1 cellular context compared by ENCODE assay signal in genomic region chr17:28357061-28357900, GRCh38.
TF ChIP-seq lines count a peak whose summit lies in the region.

A gene with protein sequence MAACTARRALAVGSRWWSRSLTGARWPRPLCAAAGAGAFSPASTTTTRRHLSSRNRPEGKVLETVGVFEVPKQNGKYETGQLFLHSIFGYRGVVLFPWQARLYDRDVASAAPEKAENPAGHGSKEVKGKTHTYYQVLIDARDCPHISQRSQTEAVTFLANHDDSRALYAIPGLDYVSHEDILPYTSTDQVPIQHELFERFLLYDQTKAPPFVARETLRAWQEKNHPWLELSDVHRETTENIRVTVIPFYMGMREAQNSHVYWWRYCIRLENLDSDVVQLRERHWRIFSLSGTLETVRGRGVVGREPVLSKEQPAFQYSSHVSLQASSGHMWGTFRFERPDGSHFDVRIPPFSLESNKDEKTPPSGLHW (minus strand): TSS chr17:28357527. CDS start chr17:28357448, 79 bp downstream.

TF ChIP-seq in HepG2, 621 proteins besides CTCF, POLR2A, EP300 and RAD21 (continued from another document and continues in another):
- TF ChIP-seq, protein P1, sequence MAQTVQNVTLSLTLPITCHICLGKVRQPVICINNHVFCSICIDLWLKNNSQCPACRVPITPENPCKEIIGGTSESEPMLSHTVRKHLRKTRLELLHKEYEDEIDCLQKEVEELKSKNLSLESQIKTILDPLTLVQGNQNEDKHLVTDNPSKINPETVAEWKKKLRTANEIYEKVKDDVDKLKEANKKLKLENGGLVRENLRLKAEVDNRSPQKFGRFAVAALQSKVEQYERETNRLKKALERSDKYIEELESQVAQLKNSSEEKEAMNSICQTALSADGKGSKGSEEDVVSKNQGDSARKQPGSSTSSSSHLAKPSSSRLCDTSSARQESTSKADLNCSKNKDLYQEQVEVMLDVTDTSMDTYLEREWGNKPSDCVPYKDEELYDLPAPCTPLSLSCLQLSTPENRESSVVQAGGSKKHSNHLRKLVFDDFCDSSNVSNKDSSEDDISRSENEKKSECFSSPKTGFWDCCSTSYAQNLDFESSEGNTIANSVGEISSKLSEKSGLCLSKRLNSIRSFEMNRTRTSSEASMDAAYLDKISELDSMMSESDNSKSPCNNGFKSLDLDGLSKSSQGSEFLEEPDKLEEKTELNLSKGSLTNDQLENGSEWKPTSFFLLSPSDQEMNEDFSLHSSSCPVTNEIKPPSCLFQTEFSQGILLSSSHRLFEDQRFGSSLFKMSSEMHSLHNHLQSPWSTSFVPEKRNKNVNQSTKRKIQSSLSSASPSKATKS (CRISPR knock-in tag; IDR thresholded peaks at IDR 0.05): no peak
- TF ChIP-seq ZKSCAN5 (CRISPR knock-in tag; IDR thresholded peaks at IDR 0.05) (no peak), BRD4 (CRISPR knock-in tag; IDR thresholded peaks at IDR 0.05) (peak; percentile 3), ARNTL (CRISPR knock-in tag; IDR thresholded peaks at IDR 0.05) (peak; percentile 41), HMGA1 (CRISPR knock-in tag; conservative IDR thresholded peaks at IDR 0.05) (no peak), GTF3A (CRISPR knock-in tag; conservative IDR thresholded peaks at IDR 0.05) (no peak), KLF6 (CRISPR knock-in tag; IDR thresholded peaks at IDR 0.05) (peak; percentile 91), ZNF615 (CRISPR knock-in tag; IDR thresholded peaks at IDR 0.05; ENCODE audit: borderline replicate concordance) (peak; percentile 60; the same call in 1 of the 2 replicates), PRMT3 (CRISPR knock-in tag; IDR thresholded peaks at IDR 0.05; ENCODE audit: borderline replicate concordance, low read depth) (no peak), ZNF333 (CRISPR knock-in tag; IDR thresholded peaks at IDR 0.05; ENCODE audit: borderline replicate concordance) (peak; percentile 49; the same call in 1 of the 2 replicates), MZF1 (CRISPR knock-in tag; IDR thresholded peaks at IDR 0.05; ENCODE audit: borderline replicate concordance) (no peak), NFE2 (CRISPR knock-in tag; IDR thresholded peaks at IDR 0.05) (no peak), ZNF354B (CRISPR knock-in tag; IDR thresholded peaks at IDR 0.05) (0 out of 2 replicates have a peak, but pooled peaks have one; percentile 24), ZNF367 (CRISPR knock-in tag; IDR thresholded peaks at IDR 0.05; ENCODE audit: borderline replicate concordance) (no peak), TRAFD1 (CRISPR knock-in tag; IDR thresholded peaks at IDR 0.05; ENCODE audit: borderline replicate concordance) (no peak), ZNF292 (CRISPR knock-in tag; IDR thresholded peaks at IDR 0.05; ENCODE audit: borderline replicate concordance, low read depth) (no peak), ZBTB40 (IDR thresholded peaks at IDR 0.05) (peak; percentile 97), ZBTB40 (CRISPR knock-in tag; IDR thresholded peaks at IDR 0.05) (peak; percentile 68), ZNF414 (CRISPR knock-in tag; IDR thresholded peaks at IDR 0.05) (no peak), ATF7 (IDR thresholded peaks at IDR 0.05) (no peak), ATF7 (CRISPR knock-in tag; IDR thresholded peaks at IDR 0.05) (0 out of 2 replicates have a peak, but pooled peaks have one; percentile 63), HOXA7 (CRISPR knock-in tag; IDR thresholded peaks at IDR 0.05) (no peak), ZSCAN30 (CRISPR knock-in tag; IDR thresholded peaks at IDR 0.05) (no peak), ZNF335 (CRISPR knock-in tag; IDR thresholded peaks at IDR 0.05) (peak; percentile 41; the same call in 1 of the 2 replicates), HES4 (CRISPR knock-in tag; IDR thresholded peaks at IDR 0.05; ENCODE audit: borderline replicate concordance) (peak; percentile 85), ZNF30 (CRISPR knock-in tag; IDR thresholded peaks at IDR 0.05) (no peak)
- TF ChIP-seq, protein P2, sequence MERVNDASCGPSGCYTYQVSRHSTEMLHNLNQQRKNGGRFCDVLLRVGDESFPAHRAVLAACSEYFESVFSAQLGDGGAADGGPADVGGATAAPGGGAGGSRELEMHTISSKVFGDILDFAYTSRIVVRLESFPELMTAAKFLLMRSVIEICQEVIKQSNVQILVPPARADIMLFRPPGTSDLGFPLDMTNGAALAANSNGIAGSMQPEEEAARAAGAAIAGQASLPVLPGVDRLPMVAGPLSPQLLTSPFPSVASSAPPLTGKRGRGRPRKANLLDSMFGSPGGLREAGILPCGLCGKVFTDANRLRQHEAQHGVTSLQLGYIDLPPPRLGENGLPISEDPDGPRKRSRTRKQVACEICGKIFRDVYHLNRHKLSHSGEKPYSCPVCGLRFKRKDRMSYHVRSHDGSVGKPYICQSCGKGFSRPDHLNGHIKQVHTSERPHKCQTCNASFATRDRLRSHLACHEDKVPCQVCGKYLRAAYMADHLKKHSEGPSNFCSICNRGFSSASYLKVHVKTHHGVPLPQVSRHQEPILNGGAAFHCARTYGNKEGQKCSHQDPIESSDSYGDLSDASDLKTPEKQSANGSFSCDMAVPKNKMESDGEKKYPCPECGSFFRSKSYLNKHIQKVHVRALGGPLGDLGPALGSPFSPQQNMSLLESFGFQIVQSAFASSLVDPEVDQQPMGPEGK (CRISPR knock-in tag; IDR thresholded peaks at IDR 0.05): peak; percentile 32
- TF ChIP-seq, protein P3, sequence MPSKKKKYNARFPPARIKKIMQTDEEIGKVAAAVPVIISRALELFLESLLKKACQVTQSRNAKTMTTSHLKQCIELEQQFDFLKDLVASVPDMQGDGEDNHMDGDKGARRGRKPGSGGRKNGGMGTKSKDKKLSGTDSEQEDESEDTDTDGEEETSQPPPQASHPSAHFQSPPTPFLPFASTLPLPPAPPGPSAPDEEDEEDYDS (CRISPR knock-in tag; IDR thresholded peaks at IDR 0.05): peak; percentile 68
- TF ChIP-seq, protein P4, sequence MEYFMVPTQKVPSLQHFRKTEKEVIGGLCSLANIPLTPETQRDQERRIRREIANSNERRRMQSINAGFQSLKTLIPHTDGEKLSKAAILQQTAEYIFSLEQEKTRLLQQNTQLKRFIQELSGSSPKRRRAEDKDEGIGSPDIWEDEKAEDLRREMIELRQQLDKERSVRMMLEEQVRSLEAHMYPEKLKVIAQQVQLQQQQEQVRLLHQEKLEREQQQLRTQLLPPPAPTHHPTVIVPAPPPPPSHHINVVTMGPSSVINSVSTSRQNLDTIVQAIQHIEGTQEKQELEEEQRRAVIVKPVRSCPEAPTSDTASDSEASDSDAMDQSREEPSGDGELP (IDR thresholded peaks at IDR 0.05; ENCODE audit: borderline replicate concordance, low read depth): peak; percentile 51; the same call in 1 of the 2 replicates
- TF ChIP-seq, protein P5, sequence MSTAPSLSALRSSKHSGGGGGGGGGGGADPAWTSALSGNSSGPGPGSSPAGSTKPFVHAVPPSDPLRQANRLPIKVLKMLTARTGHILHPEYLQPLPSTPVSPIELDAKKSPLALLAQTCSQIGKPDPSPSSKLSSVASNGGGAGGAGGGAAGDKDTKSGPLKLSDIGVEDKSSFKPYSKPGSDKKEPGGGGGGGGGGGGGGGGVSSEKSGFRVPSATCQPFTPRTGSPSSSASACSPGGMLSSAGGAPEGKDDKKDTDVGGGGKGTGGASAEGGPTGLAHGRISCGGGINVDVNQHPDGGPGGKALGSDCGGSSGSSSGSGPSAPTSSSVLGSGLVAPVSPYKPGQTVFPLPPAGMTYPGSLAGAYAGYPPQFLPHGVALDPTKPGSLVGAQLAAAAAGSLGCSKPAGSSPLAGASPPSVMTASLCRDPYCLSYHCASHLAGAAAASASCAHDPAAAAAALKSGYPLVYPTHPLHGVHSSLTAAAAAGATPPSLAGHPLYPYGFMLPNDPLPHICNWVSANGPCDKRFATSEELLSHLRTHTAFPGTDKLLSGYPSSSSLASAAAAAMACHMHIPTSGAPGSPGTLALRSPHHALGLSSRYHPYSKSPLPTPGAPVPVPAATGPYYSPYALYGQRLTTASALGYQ (CRISPR knock-in tag; IDR thresholded peaks at IDR 0.05): 0 out of 2 replicates have a peak, but pooled peaks have one; percentile 59
